In genomic region chr22:36123673-36124630, GRCh38 we compare ENCODE assay signal across 8 cellular contexts. TPM values are rescaled to one million over a fixed set of nuclear protein-coding genes. Genes with fewer than 3 reads are reported as not detected.
DNase-seq lines count a peak whose midpoint lies in the region; ATAC-seq, FAIRE-seq and TF ChIP-seq lines count a peak whose summit lies in the region.

No MANE protein-coding gene starts in this region.

- no peak overlapping the region for H4K8ac ChIP-seq in mesendoderm (ENCODE audit: low read depth, low read length)

- no peak overlapping the region for H3K27ac ChIP-seq in mesendoderm (ENCODE audit: low read depth, low read length)

- peak overlapping the region; percentile 67 for H3K9ac ChIP-seq in mesendoderm (ENCODE audit: low read length)

- ATAC-seq in effector memory CD8-positive, alpha-beta T cell (replicated peaks) = peak; percentile 98

- FAIRE-seq in GM19239 (lab: Jason Lieb, UNC) = peak; percentile 96
- peak; percentile 70 for FAIRE-seq in HTR-8/SVneo (lab: Jason Lieb, UNC)

- no peaks in the 10 kb centered on the region for H3K36me3 ChIP-seq in mesendoderm (ENCODE audit: control insufficient read depth, insufficient read depth, low read length)

- no peaks in the 10 kb centered on the region for H3K4me1 ChIP-seq in mesendoderm (ENCODE audit: control insufficient read depth, low read depth, low read length)

- H3K18ac ChIP-seq in mesendoderm (ENCODE audit: low read length) = peak overlapping the region; percentile 10

- no peak overlapping the region for H2BK120ac ChIP-seq in mesendoderm (ENCODE audit: low read depth, low read length)

- no CpG with 5 or more reads among the region's 50 CpGs for WGBS in mesendoderm (ENCODE audit: extremely low coverage, insufficient coverage, low lambda C conversion rate)

- H3K56ac ChIP-seq in mesendoderm (ENCODE audit: low read length) = peak overlapping the region; percentile 81

- H3K27ac Mint-ChIP-seq in effector memory CD8-positive, alpha-beta T cell = peak overlapping the region; percentile 75 to 77

- H3K4me3 ChIP-seq in AG10803 (ENCODE audit: low read length) = peak overlapping the region; percentile 41
- no peak overlapping the region for H3K4me3 ChIP-seq in mesendoderm (ENCODE audit: low read length)

- TF ChIP-seq CTCF in AG10803 (conservative IDR thresholded peaks at IDR 0.05; ENCODE audit: low read length) = peak; percentile 83

- no peaks in the 10 kb centered on the region for H3K79me2 ChIP-seq in mesendoderm (ENCODE audit: control insufficient read depth, insufficient read depth, low read length)

- H3K23ac ChIP-seq in mesendoderm (ENCODE audit: low read length) = no peak overlapping the region

- DNase-seq in AG10803 (ENCODE audit: low read depth) (peak; percentile 94), GM19239 (ENCODE audit: insufficient read length, low spot score) (peak; percentile 93), HTR-8/SVneo (ENCODE audit: insufficient read length, low spot score) (peak; percentile 86), NOMO-1 (lab: John Stamatoyannopoulos, UW; ENCODE audit: unreplicated experiment in 2 of 2) (peak; percentile 94 to 95), mesendoderm (peak; percentile 96)
- peak; percentile 80 to 81 for DNase-seq in activated CD8-positive, alpha-beta memory T cell treated with anti-CD3 and anti-CD28 coated beads for 4 hours (ENCODE audit: low read depth in 2 of 2)
- peak; percentile 86 to 91 (median 88) for DNase-seq in effector memory CD8-positive, alpha-beta T cell
- peak; percentile 82 for DNase-seq in stimulated activated CD8-positive, alpha-beta memory T cell treated with anti-CD3 and anti-CD28 coated beads, Interleukin-12 subunit alpha, Interleukin-12 subunit beta, amount 100 ng/mL, for 1 hour (ENCODE audit: low read depth)

- H3K27me3 Mint-ChIP-seq in effector memory CD8-positive, alpha-beta T cell = no peaks in the 10 kb centered on the region

- H3K79me1 ChIP-seq in mesendoderm (ENCODE audit: low read length) = no peaks in the 10 kb centered on the region

- no peaks in the 10 kb centered on the region for H3K27me3 ChIP-seq in mesendoderm (ENCODE audit: insufficient read depth, low read length, poor library complexity)

- H2BK5ac ChIP-seq in mesendoderm (ENCODE audit: low read length) = no peak overlapping the region

- no peak overlapping the region for H2BK15ac ChIP-seq in mesendoderm (replicated peaks; ENCODE audit: low read depth)

- H3K36me3 Mint-ChIP-seq in effector memory CD8-positive, alpha-beta T cell (ENCODE audit: insufficient read depth) = peaks cover 13% of the 10 kb centered on the region

- peak overlapping the region; percentile 73 to 77 for H3K4me3 Mint-ChIP-seq in effector memory CD8-positive, alpha-beta T cell

- H2AK5ac ChIP-seq in mesendoderm (ENCODE audit: low read length) = no peak overlapping the region

- peaks cover 2 to 11% of the 10 kb centered on the region in 2 donors for H3K4me1 Mint-ChIP-seq in effector memory CD8-positive, alpha-beta T cell (ENCODE audit: low read depth in 2 of 2)

- no peak overlapping the region for H3K4ac ChIP-seq in mesendoderm (ENCODE audit: low read depth, low read length)

- H3K9me3 Mint-ChIP-seq in effector memory CD8-positive, alpha-beta T cell = no peaks in the 10 kb centered on the region

- H3K4me2 ChIP-seq in mesendoderm (ENCODE audit: low read length) = no peak overlapping the region

- H4K5ac ChIP-seq in mesendoderm (ENCODE audit: low read length) = no peak overlapping the region

RNA-seq across cellular contexts. Expression of gene APOL3, which starts 36.6 kb away (rescaled TPM):
- polyA plus RNA-seq in mesendoderm (2013, experiment 1 of 2) = 0.74 TPM
- polyA plus RNA-seq in mesendoderm (2013, experiment 2 of 2) = 0.66 TPM
